In genomic region chr3:52537726-52538421, GRCh38 we compare ENCODE assay signal across 8 cellular contexts. TPM values are rescaled to one million over a fixed set of nuclear protein-coding genes. Genes with fewer than 3 reads are reported as not detected.
DNase-seq lines count a peak whose midpoint lies in the region; ATAC-seq and TF ChIP-seq lines count a peak whose summit lies in the region.

No MANE protein-coding gene starts in this region.

- DNase-seq in BE2C (no peak), LNCaP clone FGC (ENCODE audit: low read depth) (no peak), choroid plexus epithelial cell (ENCODE audit: low read depth) (no peak), NCI-H1092 treated with DMSO at 0.1 percent for 48 hours (lab: John Stamatoyannopoulos, UW) (no peak), NCI-H510A (lab: John Stamatoyannopoulos, UW) (no peak)
- no peak for DNase-seq in naive thymus-derived CD8-positive, alpha-beta T cell

- peaks cover 31 to 54% (median 52%) of the 10 kb centered on the region in 4 donors for H3K4me1 Mint-ChIP-seq in naive thymus-derived CD8-positive, alpha-beta T cell

- H3K9me3 Mint-ChIP-seq in naive thymus-derived CD8-positive, alpha-beta T cell, result no peaks in the 10 kb centered on the region

- H3K4me3 Mint-ChIP-seq in naive thymus-derived CD8-positive, alpha-beta T cell, result peak overlapping the region; percentile 86 to 100 (median 99)

- TF ChIP-seq CTCF in BE2C (IDR thresholded peaks at IDR 0.05; ENCODE audit: low read depth, low read length) (no peak), LNCaP clone FGC (IDR thresholded peaks at IDR 0.05; ENCODE audit: control insufficient read depth, extremely low read depth, insufficient read depth) (no peak), choroid plexus epithelial cell (conservative IDR thresholded peaks at IDR 0.05; ENCODE audit: low read depth, low read length) (no peak)

- POLR2A ChIA-PET in naive thymus-derived CD8-positive, alpha-beta T cell (lab: Charles Lee), result interaction anchor here (0.6 kb wide), 1 partner anchor 129 kb away, joined by 4 read pairs; no protein-coding TSS in a partner anchor

- H3K4me3 ChIP-seq in BE2C (ENCODE audit: low read depth, low read length) (peak overlapping the region; percentile 83), LNCaP clone FGC (ENCODE audit: low read depth, low read length) (peak overlapping the region; percentile 67), choroid plexus epithelial cell (ENCODE audit: low read depth, low read length) (peak overlapping the region; percentile 90)

- no peaks in the 10 kb centered on the region for H3K9me3 ChIP-seq in BE2C

- no peaks in the 10 kb centered on the region for H3K27me3 Mint-ChIP-seq in naive thymus-derived CD8-positive, alpha-beta T cell

- peaks cover 0 to 21% (median 3%) of the 10 kb centered on the region in 3 donors for H3K36me3 Mint-ChIP-seq in naive thymus-derived CD8-positive, alpha-beta T cell

- H3K27ac Mint-ChIP-seq in naive thymus-derived CD8-positive, alpha-beta T cell, result peak overlapping the region; percentile 39 to 100 (median 98)

- 0 out of 2 replicates have a peak, but pooled peaks cover 2% of the 10 kb centered on the region for H3K36me3 ChIP-seq in BE2C

- no peaks in the 10 kb centered on the region for H3K27me3 ChIP-seq in BE2C

- ATAC-seq in naive thymus-derived CD8-positive, alpha-beta T cell, result no peak
- ATAC-seq in GM18511 (IDR thresholded peaks at IDR 0.05; ENCODE audit: unreplicated experiment) (no peak), HG02623 (IDR thresholded peaks at IDR 0.05; ENCODE audit: unreplicated experiment) (no peak)

- H3K4me1 ChIP-seq in BE2C, result no peaks in the 10 kb centered on the region

RNA-seq across cellular contexts. Expression of gene UQCC5, which starts 1.5 kb away (rescaled TPM):
- 28.9 TPM for polyA plus RNA-seq in BE2C (2012; ENCODE audit: insufficient read depth, insufficient read length, low read depth)
- 10 to 100 TPM in 1 of 2 experiments, 1 to 10 TPM in 1; 9.7 to 13.4 TPM for total RNA-seq in naive thymus-derived CD8-positive, alpha-beta T cell
- polyA plus RNA-seq in naive thymus-derived CD8-positive, alpha-beta T cell, result 10 to 100 TPM; 29.1 to 35.1 (median 29.4) TPM

RNA-seq across cellular contexts. Expression of gene NT5DC2, which starts 4.2 kb away (rescaled TPM):
- 261 TPM for polyA plus RNA-seq in BE2C (2012; ENCODE audit: insufficient read depth, insufficient read length, low read depth)
- total RNA-seq in naive thymus-derived CD8-positive, alpha-beta T cell, result 1 to 10 TPM; 2.3 to 3.5 TPM
- under 1 TPM in 2 of 3 donors, not detected in 1; 0.28 to 0.34 TPM for polyA plus RNA-seq in naive thymus-derived CD8-positive, alpha-beta T cell

RNA-seq across cellular contexts. Expression of gene STAB1, which starts 42.7 kb away (rescaled TPM):
- not detected for polyA plus RNA-seq in BE2C (2012; ENCODE audit: insufficient read depth, insufficient read length, low read depth)
- total RNA-seq in naive thymus-derived CD8-positive, alpha-beta T cell, result 1 to 10 TPM; 6.1 to 9.8 TPM
- not detected for polyA plus RNA-seq in naive thymus-derived CD8-positive, alpha-beta T cell
